8 cellular contexts compared by ENCODE assay signal in genomic region chr14:20454645-20455354, GRCh38. TPM values are rescaled to one million over a fixed set of nuclear protein-coding genes. Genes with fewer than 3 reads are reported as not detected.
DNase-seq lines count a peak whose midpoint lies in the region; ATAC-seq and FAIRE-seq lines count a peak whose summit lies in the region.

TSS of gene APEX1 (plus strand) at chr14:20455226. CDS start at chr14:20455646, 420 bp downstream.
TSS of gene OSGEP (minus strand) at chr14:20454812. CDS start at chr14:20454683, 129 bp downstream.

- peak within 1 kb of the TSS in 1 of 2 experiments; percentile 45 for H3K14ac ChIP-seq in mesenchymal stem cell (ENCODE audit: low read length in 2 of 2)

- H3K4me3 ChIP-seq in endocrine pancreas (ENCODE audit: control insufficient read depth, insufficient read depth, low read length), result peak within 1 kb of the TSS; percentile 93
- peak within 1 kb of the TSS; percentile 70 to 95 for H3K4me3 ChIP-seq in mesenchymal stem cell (ENCODE audit: insufficient read depth in 1 of 2, low read depth in 1 of 2, low read length in 2 of 2)

- H2BK5ac ChIP-seq in mesenchymal stem cell (ENCODE audit: low read depth, low read length, poor library complexity, severe bottlenecking), result peak within 1 kb of the TSS; percentile 92

- peak within 1 kb of the TSS; percentile 94 to 97 for H3K18ac ChIP-seq in mesenchymal stem cell (ENCODE audit: low read depth in 1 of 2, low read length in 2 of 2)

- H3K4me1 Mint-ChIP-seq in activated CD8-positive, alpha-beta memory T cell treated with anti-CD3 and anti-CD28 coated beads, Interleukin-2, amount 10 ng/mL, durations not matched to agents 7 days and 5 days, result peaks cover 30% of the 10 kb centered on the region

- ATAC-seq in GM21367 (IDR thresholded peaks at IDR 0.05; ENCODE audit: unreplicated experiment), result peak; percentile 79
- peak; percentile 89 for ATAC-seq in activated CD8-positive, alpha-beta memory T cell treated with anti-CD3 and anti-CD28 coated beads, Interleukin-2, amount 10 ng/mL, durations not matched to agents 7 days and 5 days

- H4K91ac ChIP-seq in mesenchymal stem cell (ENCODE audit: low read length), result peak within 1 kb of the TSS; percentile 76

- H3K4me3 Mint-ChIP-seq in activated CD8-positive, alpha-beta memory T cell treated with anti-CD3 and anti-CD28 coated beads, Interleukin-2, amount 10 ng/mL, durations not matched to agents 7 days and 5 days, result no peak within 1 kb of the TSS

- peak within 1 kb of the TSS; percentile 86 for H2BK15ac ChIP-seq in mesenchymal stem cell (ENCODE audit: low read depth, poor library complexity, severe bottlenecking)

- H3K27me3 Mint-ChIP-seq in activated CD8-positive, alpha-beta memory T cell treated with anti-CD3 and anti-CD28 coated beads, Interleukin-2, amount 10 ng/mL, durations not matched to agents 7 days and 5 days, result no peaks in the 10 kb centered on the region

- peak; percentile 93 for FAIRE-seq in HTR-8/SVneo (lab: Jason Lieb, UNC)

- peaks cover 5% of the 10 kb centered on the region for H3K4me1 ChIP-seq in endocrine pancreas (ENCODE audit: control insufficient read depth, insufficient read depth, low read length)
- peaks cover 6% of the 10 kb centered on the region for H3K4me1 ChIP-seq in mesenchymal stem cell (ENCODE audit: control insufficient read depth, insufficient read depth, low read depth, low read length)

- H3K4ac ChIP-seq in mesenchymal stem cell (ENCODE audit: low read depth in 1 of 2, low read length in 2 of 2), result peak within 1 kb of the TSS; percentile 89 to 93

- H3K9me3 ChIP-seq in endocrine pancreas (ENCODE audit: control insufficient read depth, low read length), result no peaks in the 10 kb centered on the region
- no peaks in the 10 kb centered on the region for H3K9me3 ChIP-seq in mesenchymal stem cell (ENCODE audit: control insufficient read depth, low read length)

- peak within 1 kb of the TSS; percentile 63 for H2AK5ac ChIP-seq in mesenchymal stem cell (ENCODE audit: low read length, severe bottlenecking)

- H4K8ac ChIP-seq in mesenchymal stem cell (ENCODE audit: low read length), result peak within 1 kb of the TSS; percentile 97

- peaks cover 20% of the 10 kb centered on the region for H3K79me1 ChIP-seq in mesenchymal stem cell (replicated peaks; ENCODE audit: low read length, poor library complexity, severe bottlenecking)

- WGBS in mesenchymal stem cell, result under 1% methylated on average over 44 of the region's 44 CpGs

- H3K36me3 Mint-ChIP-seq in activated CD8-positive, alpha-beta memory T cell treated with anti-CD3 and anti-CD28 coated beads, Interleukin-2, amount 10 ng/mL, durations not matched to agents 7 days and 5 days, result peaks cover 40% of the 10 kb centered on the region

- H3K9ac ChIP-seq in endocrine pancreas (ENCODE audit: control insufficient read depth, insufficient read depth, low read length) (peak within 1 kb of the TSS; percentile 87), mesenchymal stem cell (ENCODE audit: low read length) (peak within 1 kb of the TSS; percentile 94)

- no peak within 1 kb of the TSS for H2BK12ac ChIP-seq in mesenchymal stem cell (ENCODE audit: low read length in 2 of 2)

- H3K36me3 ChIP-seq in endocrine pancreas (ENCODE audit: control insufficient read depth, insufficient read depth, low read length) (no peaks in the 10 kb centered on the region), mesenchymal stem cell (ENCODE audit: control insufficient read depth in 1 of 2, insufficient read depth in 2 of 2, low read depth in 1 of 2, low read length in 2 of 2) (peaks cover 31 to 63% of the 10 kb centered on the region in 2 experiments)

- H3K23ac ChIP-seq in mesenchymal stem cell (ENCODE audit: low read length in 2 of 2), result no peak within 1 kb of the TSS

- peak within 1 kb of the TSS; percentile 58 for H2BK120ac ChIP-seq in mesenchymal stem cell (ENCODE audit: low read depth, low read length)

- peak; percentile 98 for DNase-seq in COLO829 (ENCODE audit: low spot score)
- DNase-seq in HTR-8/SVneo (ENCODE audit: insufficient read length, low spot score), result peak; percentile 93
- peak; percentile 98 for DNase-seq in NOMO-1 treated with dmso at 0.1 percent for 144 hours (lab: John Stamatoyannopoulos, UW; ENCODE audit: unreplicated experiment)
- DNase-seq in activated CD8-positive, alpha-beta memory T cell treated with anti-CD3 and anti-CD28 coated beads, Interleukin-2, amount 10 ng/mL, durations not matched to agents 7 days and 5 days, result peak; percentile 99
- peak; percentile 99 for DNase-seq in mesenchymal stem cell
- peak; percentile 95 for DNase-seq in stimulated activated CD8-positive, alpha-beta memory T cell treated with anti-CD3 and anti-CD28 coated beads, Interleukin-12 subunit alpha, Interleukin-12 subunit beta, amount 100 ng/mL, for 4 hours (ENCODE audit: low read depth)

- no peak within 1 kb of the TSS for H3K27ac Mint-ChIP-seq in activated CD8-positive, alpha-beta memory T cell treated with anti-CD3 and anti-CD28 coated beads, Interleukin-2, amount 10 ng/mL, durations not matched to agents 7 days and 5 days

- peak within 1 kb of the TSS; percentile 100 for H3K27ac ChIP-seq in mesenchymal stem cell (ENCODE audit: low read length, poor library complexity, severe bottlenecking)

- H3K9me3 Mint-ChIP-seq in activated CD8-positive, alpha-beta memory T cell treated with anti-CD3 and anti-CD28 coated beads, Interleukin-2, amount 10 ng/mL, durations not matched to agents 7 days and 5 days (ENCODE audit: low read depth), result no peaks in the 10 kb centered on the region

- CTCF ChIA-PET in activated CD8-positive, alpha-beta memory T cell treated with anti-CD3 and anti-CD28 coated beads, Interleukin-2, amount 10 ng/mL, durations not matched to agents 7 days and 5 days (lab: Charles Lee), result interaction anchor here (0.6 to 6.6 kb wide), 10 partner anchors 8 to 159 kb away, joined by 3 to 38 read pairs (median 4); partner anchors contain the start of gene TEP1

- peak within 1 kb of the TSS; percentile 79 for H3K4me2 ChIP-seq in mesenchymal stem cell (ENCODE audit: low read length, poor library complexity, severe bottlenecking)

- peak within 1 kb of the TSS; percentile 93 for H2AFZ ChIP-seq in mesenchymal stem cell (ENCODE audit: low read depth, low read length)

- H3K27me3 ChIP-seq in endocrine pancreas (ENCODE audit: control insufficient read depth, insufficient read depth, low read length) (no peaks in the 10 kb centered on the region), mesenchymal stem cell (ENCODE audit: control insufficient read depth in 1 of 2, insufficient read depth in 1 of 2, low read length in 2 of 2) (no peaks in the 10 kb centered on the region)

RNA-seq across cellular contexts. Expression of gene APEX1, which starts in this region (rescaled TPM):
- total RNA-seq in activated CD8-positive, alpha-beta memory T cell treated with anti-CD3 and anti-CD28 coated beads, Interleukin-2, amount 10 ng/mL, durations not matched to agents 7 days and 5 days, result 100 to 1,000 TPM; 112 to 179 TPM
- polyA plus RNA-seq in mesenchymal stem cell (2013, experiment 1 of 2), result 255 TPM
- 251 TPM for polyA plus RNA-seq in mesenchymal stem cell (2013, experiment 2 of 2)

RNA-seq across cellular contexts. Expression of gene OSGEP, which starts in this region (rescaled TPM):
- 10 to 100 TPM; 42.8 to 53.0 TPM for total RNA-seq in activated CD8-positive, alpha-beta memory T cell treated with anti-CD3 and anti-CD28 coated beads, Interleukin-2, amount 10 ng/mL, durations not matched to agents 7 days and 5 days
- polyA plus RNA-seq in mesenchymal stem cell (2013, experiment 1 of 2), result 15.2 TPM
- 14.4 TPM for polyA plus RNA-seq in mesenchymal stem cell (2013, experiment 2 of 2)

Comparison
In these comparisons a context has a peak if more than half of its experiments do, and no peak if none do; other contexts are left out.
1. Peak in every context shown above with its lines: DNase-seq, ATAC-seq, H3K4me3 ChIP-seq and H3K27ac ChIP-seq.